Comparison of ENCODE assay signal across 1 cellular context in the genomic region with DNA sequence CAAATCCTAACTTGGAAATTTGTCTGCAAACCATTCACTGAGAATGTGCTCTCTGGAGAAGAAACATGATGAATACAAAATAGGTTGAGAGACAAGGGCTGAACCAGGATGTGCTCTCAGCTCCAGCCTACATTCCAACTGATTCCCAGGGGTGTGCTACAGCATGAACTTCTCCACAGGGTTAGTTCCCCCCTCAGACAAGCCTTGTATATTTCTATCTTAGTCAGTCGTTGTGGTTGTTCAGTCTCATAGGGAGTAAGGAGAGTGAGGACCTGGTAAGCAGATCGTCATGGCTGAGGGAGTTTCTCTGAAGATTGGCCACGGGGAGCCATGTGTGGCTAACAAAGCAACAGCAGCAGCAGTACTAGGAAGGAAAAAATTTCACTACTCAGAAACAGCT.
TF ChIP-seq lines count a peak whose summit lies in the region.

No MANE protein-coding gene starts in this region.

TF ChIP-seq in SK-N-SH, 30 proteins besides CTCF, POLR2A, EP300 and RAD21 (continued from another document):
- TF ChIP-seq, protein P1, sequence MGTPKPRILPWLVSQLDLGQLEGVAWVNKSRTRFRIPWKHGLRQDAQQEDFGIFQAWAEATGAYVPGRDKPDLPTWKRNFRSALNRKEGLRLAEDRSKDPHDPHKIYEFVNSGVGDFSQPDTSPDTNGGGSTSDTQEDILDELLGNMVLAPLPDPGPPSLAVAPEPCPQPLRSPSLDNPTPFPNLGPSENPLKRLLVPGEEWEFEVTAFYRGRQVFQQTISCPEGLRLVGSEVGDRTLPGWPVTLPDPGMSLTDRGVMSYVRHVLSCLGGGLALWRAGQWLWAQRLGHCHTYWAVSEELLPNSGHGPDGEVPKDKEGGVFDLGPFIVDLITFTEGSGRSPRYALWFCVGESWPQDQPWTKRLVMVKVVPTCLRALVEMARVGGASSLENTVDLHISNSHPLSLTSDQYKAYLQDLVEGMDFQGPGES (IDR thresholded peaks at IDR 0.05; ENCODE audit: low read depth, low read length): no peak
- no peak for TF ChIP-seq NRF1 (IDR thresholded peaks at IDR 0.05; ENCODE audit: low read depth, low read length)
- TF ChIP-seq MXI1 (IDR thresholded peaks at IDR 0.05; ENCODE audit: low read depth, low read length): no peak
- no peak for TF ChIP-seq ELF1 (IDR thresholded peaks at IDR 0.05)
- TF ChIP-seq NFIC (IDR thresholded peaks at IDR 0.05; ENCODE audit: borderline replicate concordance): no peak
- TF ChIP-seq RFX5 (IDR thresholded peaks at IDR 0.05; ENCODE audit: low read length): no peak
